ENCODE assay signal across 1 cellular context in the genomic region with DNA sequence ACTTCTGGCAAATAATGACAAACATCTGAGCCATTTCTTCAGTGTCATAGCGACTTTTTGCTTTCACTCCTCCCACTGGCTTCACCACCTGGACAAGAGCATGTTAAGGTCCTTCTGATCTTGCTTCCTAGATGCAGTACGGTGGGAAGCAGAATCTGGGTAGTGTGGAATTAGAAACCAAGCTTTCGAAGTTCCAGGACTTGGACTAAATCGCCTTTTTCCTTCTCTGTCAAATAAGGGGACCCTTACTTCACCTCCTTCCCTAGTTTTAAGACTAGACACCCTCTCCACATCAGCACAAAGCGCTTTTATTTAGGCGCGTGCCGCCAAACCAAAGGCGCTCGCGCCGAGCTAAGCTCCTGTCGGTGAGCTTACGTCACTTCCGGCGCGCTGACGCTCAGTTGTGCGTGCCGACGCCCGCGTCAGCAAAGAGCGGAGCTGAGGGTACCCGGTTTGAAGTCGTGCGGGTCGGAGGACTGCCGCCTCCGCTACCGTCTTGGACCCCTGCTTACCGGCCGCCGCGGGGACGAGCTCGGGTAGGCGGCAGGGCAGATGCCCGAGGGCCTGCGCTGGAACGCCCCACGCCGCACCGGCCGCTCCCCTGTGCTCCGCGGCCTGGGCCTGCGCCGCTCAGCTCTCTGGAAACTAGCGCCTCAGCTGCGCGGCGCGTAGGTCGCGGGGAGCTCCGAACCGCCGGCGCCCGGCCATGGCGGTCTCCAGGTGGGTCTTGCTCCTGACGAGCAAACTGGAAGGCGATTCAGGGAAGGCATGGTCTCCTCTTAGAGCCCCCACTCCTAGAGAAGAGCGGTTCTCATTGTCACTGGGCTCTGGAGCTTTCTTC.
TF ChIP-seq lines count a peak whose summit lies in the region.

TSS of gene BTAF1 (plus strand) at position 400 of the 841 bp plus-strand sequence. CDS start at position 707, 307 bp downstream.

TF ChIP-seq in H1, 55 proteins besides CTCF, POLR2A, EP300 and RAD21 (continued from another document):
- peak; percentile 86 for TF ChIP-seq TBP (IDR thresholded peaks at IDR 0.05; ENCODE audit: low read depth, low read length)
- TF ChIP-seq CHD1 (IDR thresholded peaks at IDR 0.05; ENCODE audit: low read depth, low read length) = no peak; the same call in none of the 2 replicates
TF ChIP-seq in H1: peak in this region for 23.
